ENCODE assay signal across 17 cellular contexts in the genomic region with DNA sequence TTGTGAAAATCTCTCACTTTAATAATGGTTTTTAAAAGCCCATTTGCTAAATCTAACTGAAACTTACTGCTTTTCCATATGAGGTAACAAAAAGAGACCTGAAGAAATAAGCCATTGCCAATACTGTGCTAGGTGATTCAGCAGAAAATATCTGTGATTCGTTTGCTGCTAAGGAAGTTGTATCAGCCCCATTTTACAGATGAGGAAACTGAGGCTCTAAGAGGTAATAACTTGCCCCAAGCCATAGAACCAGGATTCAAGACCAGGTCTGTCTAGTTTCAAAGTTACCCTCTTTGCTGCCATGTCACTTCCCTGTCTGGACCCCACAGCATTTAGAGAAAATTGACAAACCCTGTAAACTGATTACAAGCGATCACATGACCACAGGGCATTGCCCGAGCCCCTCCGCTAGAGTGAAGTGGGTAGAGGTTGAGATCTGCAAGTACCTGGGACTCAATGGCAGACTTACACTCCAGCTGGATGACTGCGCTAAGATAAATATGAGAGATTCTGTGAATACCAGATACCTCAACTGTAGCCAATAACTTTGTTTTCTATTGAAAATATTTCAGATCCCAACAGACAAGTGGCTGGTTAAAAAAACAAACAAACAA.
DNase-seq lines count a peak whose midpoint lies in the region; FAIRE-seq and TF ChIP-seq lines count a peak whose summit lies in the region.
"Had no signal": no experiment of that assay in that cellular context is flagged by ENCODE, and none has a peak within 500 bp of the region (broad histone marks: within the 10 kb centered on the region; RNA-seq: fewer than 3 reads in every experiment).

No MANE protein-coding gene starts in this region.

- H3K27me3 ChIP-seq in BLaER1 = no peaks in the 10 kb centered on the region
- H3K27me3 ChIP-seq in astrocyte (ENCODE audit: insufficient read depth, low read length) = no peaks in the 10 kb centered on the region
- H3K27me3 ChIP-seq in stomach = no peaks in the 10 kb centered on the region
- no peaks in the 10 kb centered on the region for H3K27me3 ChIP-seq in Caco-2 (replicated peaks; ENCODE audit: control insufficient read depth, insufficient read depth, low read length)

- H3K27me3 Mint-ChIP-seq in astrocyte (ENCODE audit: low read depth, unreplicated experiment) (no peaks in the 10 kb centered on the region), Caco-2 (ENCODE audit: insufficient read depth, unreplicated experiment) (no peaks in the 10 kb centered on the region), chondrocyte (ENCODE audit: low read depth) (no peaks in the 10 kb centered on the region)

- H3K9me3 Mint-ChIP-seq in astrocyte (ENCODE audit: unreplicated experiment) (no peaks in the 10 kb centered on the region), Caco-2 (ENCODE audit: unreplicated experiment) (no peaks in the 10 kb centered on the region), chondrocyte (ENCODE audit: low read depth) (no peaks in the 10 kb centered on the region)
- H3K9me3 Mint-ChIP-seq: CD8-positive, alpha-beta T cell had no signal

- FAIRE-seq in astrocyte (lab: Jason Lieb, UNC) = no peak
- FAIRE-seq: A204.1 had no signal

- POLR2A ChIA-PET in Caco-2 (lab: Charles Lee) = no interaction called here

- H3K27ac ChIP-seq in BLaER1 (peak overlapping the region; percentile 98), KOPT-K1 (ENCODE audit: low read depth, low read length, poor library complexity, severe bottlenecking) (peak overlapping the region; percentile 96), astrocyte (ENCODE audit: low read depth, low read length) (no peak overlapping the region), stomach (peak overlapping the region in 4 of 5 donors; percentile 28 to 81 (median 72))
- H3K27ac ChIP-seq: C4-2B had no signal

- peaks cover 21% of the 10 kb centered on the region for H3K36me3 Mint-ChIP-seq in astrocyte (ENCODE audit: low read depth, unreplicated experiment)
- peaks cover 73% of the 10 kb centered on the region for H3K36me3 Mint-ChIP-seq in Caco-2 (ENCODE audit: insufficient read depth, unreplicated experiment)
- H3K36me3 Mint-ChIP-seq in chondrocyte (ENCODE audit: low read depth) = peaks cover 2% of the 10 kb centered on the region
- H3K36me3 Mint-ChIP-seq: CD8-positive, alpha-beta T cell had no signal

- H3K36me3 ChIP-seq in BLaER1 (peaks cover 47% of the 10 kb centered on the region), KOPT-K1 (ENCODE audit: insufficient read depth, low read length) (0 out of 2 replicates have a peak, but pooled peaks cover 3% of the 10 kb centered on the region), astrocyte (ENCODE audit: insufficient read depth, low read length) (no peaks in the 10 kb centered on the region), stomach (peaks cover 0 to 5% (median 0%) of the 10 kb centered on the region in 4 donors), Caco-2 (ENCODE audit: control insufficient read depth, insufficient read depth, low read length) (0 out of 2 replicates have a peak, but pooled peaks cover 2% of the 10 kb centered on the region)

- TF ChIP-seq POLR2A in stomach (IDR thresholded peaks at IDR 0.05) = no peak

- no peak overlapping the region for H3K4me3 ChIP-seq in BLaER1
- no peak overlapping the region for H3K4me3 ChIP-seq in astrocyte (ENCODE audit: insufficient read depth, low read depth, low read length)
- no peak overlapping the region for H3K4me3 ChIP-seq in stomach
- no peak overlapping the region for H3K4me3 ChIP-seq in Caco-2 (ENCODE audit: low read depth, low read length)

- H3K4me1 ChIP-seq in BLaER1 (peaks cover 79% of the 10 kb centered on the region), astrocyte (ENCODE audit: insufficient read depth, low read length) (peaks cover 13% of the 10 kb centered on the region), stomach (peaks cover 27 to 88% (median 57%) of the 10 kb centered on the region in 4 donors), Caco-2 (peaks cover 59% of the 10 kb centered on the region)

- 88 to 93% (median 89%) methylated on average over 5 of the region's 5 CpGs for WGBS in stomach, 5 donors

- H3K9ac ChIP-seq in BLaER1 = no peak overlapping the region
- no peak overlapping the region for H3K9ac ChIP-seq in astrocyte (ENCODE audit: low read length)

- H3K9me3 ChIP-seq in BLaER1 (no peaks in the 10 kb centered on the region; the same call in 1 of the 2 replicates), KOPT-K1 (ENCODE audit: insufficient read depth, low read length, poor library complexity, severe bottlenecking) (no peaks in the 10 kb centered on the region), astrocyte (ENCODE audit: insufficient read depth, low read depth, low read length) (no peaks in the 10 kb centered on the region), stomach (no peaks in the 10 kb centered on the region), Caco-2 (no peaks in the 10 kb centered on the region)

- H3K4me1 Mint-ChIP-seq in astrocyte (ENCODE audit: low read depth, unreplicated experiment) = peaks cover 60% of the 10 kb centered on the region
- peaks cover 20% of the 10 kb centered on the region for H3K4me1 Mint-ChIP-seq in Caco-2 (ENCODE audit: low read depth, unreplicated experiment)
- H3K4me1 Mint-ChIP-seq in chondrocyte (ENCODE audit: low read depth) = peaks cover 9% of the 10 kb centered on the region

- H3K4me3 Mint-ChIP-seq in astrocyte (ENCODE audit: unreplicated experiment) (no peak overlapping the region), Caco-2 (ENCODE audit: unreplicated experiment) (no peak overlapping the region), chondrocyte (ENCODE audit: unreplicated experiment) (no peak overlapping the region)
- H3K4me3 Mint-ChIP-seq: CD8-positive, alpha-beta T cell had no signal

- H3K4me2 ChIP-seq in BLaER1 (peak overlapping the region; percentile 79), astrocyte (ENCODE audit: low read length) (no peak overlapping the region)

- TF ChIP-seq CTCF in astrocyte (IDR thresholded peaks at IDR 0.05; ENCODE audit: insufficient read depth, low read depth, low read length) (no peak), stomach (IDR thresholded peaks at IDR 0.05) (no peak), Caco-2 (IDR thresholded peaks at IDR 0.05; ENCODE audit: insufficient read depth in 1 of 2, low read depth in 1 of 2, low read length in 1 of 2, severe bottlenecking in 1 of 2, unreplicated experiment in 1 of 2) (no peak), chondrocyte (IDR thresholded peaks at IDR 0.05) (no peak)

- DNase-seq in astrocyte (ENCODE audit: low read depth) (no peak), stomach (no peak), Caco-2 (no peak), NCI-H2227 (lab: John Stamatoyannopoulos, UW; ENCODE audit: unreplicated experiment) (no peak), chondrocyte (ENCODE audit: low spot score) (no peak)
- DNase-seq: CD8-positive, alpha-beta T cell; DMS79 treated with DMSO at 0.1 percent for 48 hours; GF-D8; H7; Kasumi-1; NCI-H2029; NCI-H2227 treated with DMSO at 0.1 percent for 48 hours; NCI-H69 had no signal

- no peaks in the 10 kb centered on the region for H3K79me2 ChIP-seq in astrocyte (ENCODE audit: insufficient read depth, low read length)

- CTCF ChIA-PET in Caco-2 (lab: Charles Lee) = no interaction called here

- H4K20me1 ChIP-seq in BLaER1 (no peaks in the 10 kb centered on the region), astrocyte (ENCODE audit: insufficient read depth, low read length) (no peaks in the 10 kb centered on the region)

- no peak for TF ChIP-seq EP300 in stomach (IDR thresholded peaks at IDR 0.05)

- intact Hi-C loops in stomach (cut with DNase I; ENCODE audit: low total_unique reads) = no loop called here
- intact Hi-C loops in Caco-2 (cut with micrococcal nuclease; ENCODE audit: unreplicated experiment) = no loop called here

- H3K27ac Mint-ChIP-seq in astrocyte (ENCODE audit: unreplicated experiment) (peak overlapping the region; percentile 60), Caco-2 (ENCODE audit: unreplicated experiment) (no peak overlapping the region), chondrocyte (ENCODE audit: unreplicated experiment) (no peak overlapping the region)
- H3K27ac Mint-ChIP-seq: CD8-positive, alpha-beta T cell had no signal

- no peak overlapping the region for H2AFZ ChIP-seq in astrocyte (ENCODE audit: low read depth, low read length)

- BruUV-seq in Caco-2 (replicated peaks; lab: Mats Ljungman, UMichigan) = no TSS peak
